20 cellular contexts compared by ENCODE assay signal in genomic region chr15:58293622-58294550, GRCh38.
DNase-seq lines count a peak whose midpoint lies in the region; TF ChIP-seq lines count a peak whose summit lies in the region.
"Had no signal": no experiment of that assay in that cellular context is flagged by ENCODE, and none has a peak within 500 bp of the region (broad histone marks: within the 10 kb centered on the region; RNA-seq: fewer than 3 reads in every experiment).

No MANE protein-coding gene starts in this region.

- H3K79me2 ChIP-seq in PC-9 (ENCODE audit: low read depth) = no peaks in the 10 kb centered on the region

- TF ChIP-seq CTCF in PC-9 (conservative IDR thresholded peaks at IDR 0.05) (no peak), ascending aorta (IDR thresholded peaks at IDR 0.05) (no peak)

- peak overlapping the region; percentile 47 for H3K4me2 ChIP-seq in PC-9

- H3K27me3 ChIP-seq in PC-9 (ENCODE audit: insufficient read depth, low read depth) (no peaks in the 10 kb centered on the region), ascending aorta (no peaks in the 10 kb centered on the region)
- H3K27me3 ChIP-seq: neutrophil, right atrium auricular region had no signal

- H3K9me2 ChIP-seq in PC-9 (ENCODE audit: insufficient read depth) = no peaks in the 10 kb centered on the region

- POLR2A ChIA-PET in PC-9 (lab: Charles Lee; ENCODE audit: unreplicated experiment) = interaction anchor here (0.6 kb wide), 1 partner anchor 71 kb away, joined by 3 read pairs; no protein-coding TSS in a partner anchor

- no peak overlapping the region for H3K4me3 ChIP-seq in PC-9
- H3K4me3 ChIP-seq in ascending aorta = no peak overlapping the region
- H3K4me3 ChIP-seq: HAP-1, right atrium auricular region had no signal

- H4K20me1 ChIP-seq in PC-9 (ENCODE audit: insufficient read depth) = no peaks in the 10 kb centered on the region

- DNase-seq in NCI-H2171 treated with DMSO at 0.1 percent for 48 hours (lab: John Stamatoyannopoulos, UW) (peak; percentile 33), NCI-H2171 (lab: John Stamatoyannopoulos, UW) (no peak), NCI-H2107 treated with DMSO at 0.1 percent for 48 hours (lab: John Stamatoyannopoulos, UW; ENCODE audit: unreplicated experiment) (peak; percentile 65), PC-9 (peak; percentile 14 to 66), renal cortical epithelial cell (ENCODE audit: low read depth) (peak; percentile 42), iPS-NIHi7 (ENCODE audit: extremely low spot score) (no peak), ascending aorta (ENCODE audit: low spot score in 2 of 2) (no peak)
- DNase-seq in activated CD8-positive, alpha-beta memory T cell treated with anti-CD3 and anti-CD28 coated beads, Interleukin-2, amount 50 U/mL, for 4 hours = no peak
- DNase-seq: activated naive CD4-positive, alpha-beta T cell; anterior cingulate cortex; C1 segment of cervical spinal cord; DND-41; hippocampal formation; NCI-H1694; SHP77 treated with DMSO at 0.1 percent for 48 hours; stimulated activated naive CD8-positive, alpha-beta T cell treated with anti-CD3 and anti-CD28 coated beads, Interleukin-15, amount 100 ng/mL, for 72 hours; T-helper 17 cell had no signal

- peaks cover 6% of the 10 kb centered on the region; the same call in 1 of the 2 replicates for H3F3A ChIP-seq in PC-9 (ENCODE audit: insufficient read depth, low read depth)

- intact Hi-C loops in PC-9 (cut with micrococcal nuclease; ENCODE audit: unreplicated experiment) (no loop called here), ascending aorta (cut with DNase I) (no loop called here)

- no TSS peak for BruUV-seq in PC-9 (replicated peaks; lab: Mats Ljungman, UMichigan)

- H3K27ac ChIP-seq in PC-9 = peak overlapping the region; percentile 74
- no peak overlapping the region for H3K27ac ChIP-seq in ascending aorta
- H3K27ac ChIP-seq: neutrophil, right atrium auricular region had no signal

- peaks cover 7% of the 10 kb centered on the region for H3K9me3 ChIP-seq in PC-9 (ENCODE audit: insufficient read depth, low read depth)
- H3K9me3 ChIP-seq in ascending aorta = no peaks in the 10 kb centered on the region
- H3K9me3 ChIP-seq: neutrophil had no signal

- H3K4me1 ChIP-seq in PC-9 (replicated peaks; ENCODE audit: insufficient read depth) = peaks cover 18% of the 10 kb centered on the region
- H3K4me1 ChIP-seq in ascending aorta = no peaks in the 10 kb centered on the region
- H3K4me1 ChIP-seq: right atrium auricular region had no signal

- CTCF ChIA-PET in PC-9 (lab: Charles Lee) = interaction anchor here (0.7 kb wide), 1 partner anchor 457 kb away, joined by 8 read pairs; no protein-coding TSS in a partner anchor

- no peak overlapping the region for H2AFZ ChIP-seq in PC-9

- H3K36me3 ChIP-seq in PC-9 (ENCODE audit: low read depth) = no peaks in the 10 kb centered on the region
- H3K36me3 ChIP-seq in ascending aorta = no peaks in the 10 kb centered on the region
- H3K36me3 ChIP-seq: HAP-1, neutrophil, right atrium auricular region had no signal

Comparison
In these comparisons a context has a peak if more than half of its experiments do, and no peak if none do; other contexts are left out.
1. DNase-seq: peak in NCI-H2171 treated with DMSO at 0.1 percent for 48 hours (single experiment), NCI-H2107 treated with DMSO at 0.1 percent for 48 hours (single experiment), PC-9 (2 of 2) and renal cortical epithelial cell (single experiment); none in NCI-H2171 (single experiment), activated CD8-positive, alpha-beta memory T cell treated with anti-CD3 and anti-CD28 coated beads, Interleukin-2, amount 50 U/mL, for 4 hours (single experiment), iPS-NIHi7 (single experiment) and ascending aorta (0 of 2).